ENCODE assay signal across 16 cellular contexts in the genomic region with DNA sequence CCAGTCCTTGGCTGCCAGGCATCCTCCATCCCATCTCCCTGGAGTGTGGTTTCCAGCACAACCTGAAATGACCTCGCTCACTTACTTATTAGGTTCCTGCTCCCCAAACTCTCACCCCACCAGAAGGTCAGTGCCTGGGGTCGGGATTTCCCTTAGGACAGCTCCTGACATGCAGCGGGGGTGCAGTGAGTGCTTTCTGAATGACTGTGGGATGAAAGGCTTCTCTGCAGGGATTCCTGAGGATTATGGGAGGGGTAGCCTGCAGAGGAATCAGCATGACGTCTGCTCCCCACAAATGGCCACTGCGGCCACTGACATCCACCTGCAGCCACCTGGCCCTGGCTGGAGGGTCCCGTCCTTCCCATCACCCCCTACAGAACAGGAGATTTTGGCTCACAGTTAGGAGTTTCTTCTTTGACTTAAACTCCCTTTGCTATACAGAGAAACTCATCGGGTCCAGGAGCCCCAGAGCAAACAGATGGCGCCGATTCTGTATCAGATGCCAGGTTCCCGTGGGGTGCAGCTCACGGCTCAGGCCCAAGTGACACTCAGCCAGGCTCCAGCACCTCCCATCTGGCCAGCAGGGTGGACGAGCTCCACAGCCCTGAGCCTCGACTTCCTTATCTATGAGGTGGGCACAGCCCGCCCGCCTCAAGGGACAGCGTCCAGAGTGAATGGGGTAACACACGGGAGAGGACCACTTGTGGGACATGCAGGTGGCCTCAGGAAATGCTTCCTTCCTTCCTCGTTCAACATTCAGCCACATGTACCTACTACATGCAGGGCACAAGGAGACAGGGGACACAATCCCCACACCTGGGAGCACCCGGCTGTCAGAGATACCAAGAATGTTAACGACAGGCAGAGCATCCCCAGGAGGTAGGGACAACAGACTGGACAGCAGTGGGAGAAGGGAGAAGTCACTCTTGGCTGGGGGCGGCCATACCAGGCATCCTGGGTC.
"Had no signal": no experiment of that assay in that cellular context is flagged by ENCODE, and none has a peak within 500 bp of the region (broad histone marks: within the 10 kb centered on the region; RNA-seq: fewer than 3 reads in every experiment).

No MANE protein-coding gene starts in this region.

- H3K27ac Mint-ChIP-seq: activated B cell treated with CpG ODN at 0.5 μM for 24 hours; activated CD4-positive, alpha-beta memory T cell treated with anti-CD3 and anti-CD28 coated beads, Interleukin-2, amount 10 ng/mL, durations not matched to agents 7 days and 5 days; activated CD8-positive, alpha-beta memory T cell treated with anti-CD3 and anti-CD28 coated beads, Interleukin-2, amount 10 ng/mL, durations not matched to agents 7 days and 5 days; mesothelial cell of epicardium; stimulated activated effector memory CD8-positive, alpha-beta T cell treated with anti-CD3 and anti-CD28 coated beads, Interleukin-12 subunit alpha, Interleukin-12 subunit beta, amount 100 ng/mL, for 72 hours; T-helper 2 cell treated with Interferon-gamma antibody and Interleukin-4, amounts not matched to agents 5 μg/mL and 100 μg/mL, for 36 hours had no signal

- H3K36me3 ChIP-seq: brain microvascular endothelial cell, prostate gland, right atrium auricular region had no signal

- H3K4me3 ChIP-seq: lung, prostate gland, right atrium auricular region had no signal

- DNase-seq: activated B cell treated with CpG ODN at 0.5 μM for 24 hours; activated CD4-positive, alpha-beta memory T cell treated with anti-CD3 and anti-CD28 coated beads, Interleukin-2, amount 10 ng/mL, durations not matched to agents 7 days and 5 days; activated CD4-positive, alpha-beta T cell treated with anti-CD3 and anti-CD28 coated beads for 4 hours; activated CD8-positive, alpha-beta memory T cell treated with anti-CD3 and anti-CD28 coated beads, Interleukin-2, amount 10 ng/mL, durations not matched to agents 7 days and 5 days; activated naive CD4-positive, alpha-beta T cell treated with Interleukin-2 at 50 U/mL for 16 hours; brain microvascular endothelial cell; effector CD4-positive, alpha-beta T cell; small intestine; stimulated activated CD4-positive, alpha-beta T cell treated with anti-CD3 and anti-CD28 coated beads, Interleukin-4, amount 100 ng/mL, for 24 hours had no signal

- H3K27me3 ChIP-seq: brain microvascular endothelial cell, right atrium auricular region had no signal

- H3K4me3 Mint-ChIP-seq: activated B cell treated with CpG ODN at 0.5 μM for 24 hours; activated CD4-positive, alpha-beta memory T cell treated with anti-CD3 and anti-CD28 coated beads, Interleukin-2, amount 10 ng/mL, durations not matched to agents 7 days and 5 days; activated CD8-positive, alpha-beta memory T cell treated with anti-CD3 and anti-CD28 coated beads, Interleukin-2, amount 10 ng/mL, durations not matched to agents 7 days and 5 days; central memory CD8-positive, alpha-beta T cell; mesothelial cell of epicardium; stimulated activated effector memory CD8-positive, alpha-beta T cell treated with anti-CD3 and anti-CD28 coated beads, Interleukin-12 subunit alpha, Interleukin-12 subunit beta, amount 100 ng/mL, for 72 hours; T-helper 2 cell treated with Interferon-gamma antibody and Interleukin-4, amounts not matched to agents 5 μg/mL and 100 μg/mL, for 36 hours had no signal

- H3K27ac ChIP-seq: brain microvascular endothelial cell, prostate gland, right atrium auricular region had no signal

- H3K4me1 Mint-ChIP-seq: activated B cell treated with CpG ODN at 0.5 μM for 24 hours; activated CD4-positive, alpha-beta memory T cell treated with anti-CD3 and anti-CD28 coated beads, Interleukin-2, amount 10 ng/mL, durations not matched to agents 7 days and 5 days; activated CD8-positive, alpha-beta memory T cell treated with anti-CD3 and anti-CD28 coated beads, Interleukin-2, amount 10 ng/mL, durations not matched to agents 7 days and 5 days; central memory CD8-positive, alpha-beta T cell; mesothelial cell of epicardium had no signal

- H3K9me3 ChIP-seq: prostate gland, right atrium auricular region had no signal

- H3K27me3 Mint-ChIP-seq: activated B cell treated with CpG ODN at 0.5 μM for 24 hours; activated CD4-positive, alpha-beta memory T cell treated with anti-CD3 and anti-CD28 coated beads, Interleukin-2, amount 10 ng/mL, durations not matched to agents 7 days and 5 days; activated CD8-positive, alpha-beta memory T cell treated with anti-CD3 and anti-CD28 coated beads, Interleukin-2, amount 10 ng/mL, durations not matched to agents 7 days and 5 days; central memory CD8-positive, alpha-beta T cell had no signal

- H3K4me1 ChIP-seq: prostate gland, right atrium auricular region had no signal

- H3K9me3 Mint-ChIP-seq: activated B cell treated with CpG ODN at 0.5 μM for 24 hours; activated CD4-positive, alpha-beta memory T cell treated with anti-CD3 and anti-CD28 coated beads, Interleukin-2, amount 10 ng/mL, durations not matched to agents 7 days and 5 days; central memory CD8-positive, alpha-beta T cell; mesothelial cell of epicardium; stimulated activated effector memory CD8-positive, alpha-beta T cell treated with anti-CD3 and anti-CD28 coated beads, Interleukin-12 subunit alpha, Interleukin-12 subunit beta, amount 100 ng/mL, for 72 hours; T-helper 2 cell treated with Interferon-gamma antibody and Interleukin-4, amounts not matched to agents 5 μg/mL and 100 μg/mL, for 36 hours had no signal

- H3K36me3 Mint-ChIP-seq: activated CD8-positive, alpha-beta memory T cell treated with anti-CD3 and anti-CD28 coated beads, Interleukin-2, amount 10 ng/mL, durations not matched to agents 7 days and 5 days; mesothelial cell of epicardium; stimulated activated effector memory CD8-positive, alpha-beta T cell treated with anti-CD3 and anti-CD28 coated beads, Interleukin-12 subunit alpha, Interleukin-12 subunit beta, amount 100 ng/mL, for 72 hours had no signal
